ENCODE assay signal across 1 cellular context in the genomic region with DNA sequence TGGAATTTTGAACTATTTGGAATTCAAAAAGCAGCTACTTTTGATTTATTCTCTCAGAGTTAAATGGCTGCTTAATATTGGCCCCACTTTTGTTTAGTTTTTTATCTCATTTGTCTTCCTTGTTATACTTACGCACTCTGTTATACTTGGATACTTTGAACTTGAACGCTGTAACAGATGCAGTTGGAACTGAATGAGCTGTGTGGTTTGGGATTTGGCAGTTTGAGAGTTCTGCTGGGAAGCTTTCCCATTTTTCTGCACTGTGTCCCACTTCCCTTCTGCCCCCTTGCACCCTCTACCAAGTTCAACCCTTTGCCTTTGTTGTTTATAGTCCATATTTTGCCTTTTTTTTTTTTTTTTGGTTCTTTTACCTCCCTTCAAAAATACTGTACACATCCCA.
TF ChIP-seq lines count a peak whose summit lies in the region.

No MANE protein-coding gene starts in this region.

TF ChIP-seq in GM12878, 131 proteins besides CTCF, POLR2A, EP300 and RAD21:
- TF ChIP-seq CUX1 (IDR thresholded peaks at IDR 0.05; ENCODE audit: insufficient replicate concordance, low read depth, low read length) (no peak), IKZF1 (conservative IDR thresholded peaks at IDR 0.05) (no peak), HDAC2 (IDR thresholded peaks at IDR 0.05) (no peak), SIX5 (IDR thresholded peaks at IDR 0.05; ENCODE audit: low read depth, low read length, severe bottlenecking) (no peak)
